16 cellular contexts compared by ENCODE assay signal in genomic region chr9:34157308-34157707, GRCh38.
"Had no signal": no experiment of that assay in that cellular context is flagged by ENCODE, and none has a peak within 500 bp of the region (broad histone marks: within the 10 kb centered on the region; RNA-seq: fewer than 3 reads in every experiment).

No MANE protein-coding gene starts in this region.

- FAIRE-seq: colon, small intestine had no signal

- H3K27ac ChIP-seq: esophagus muscularis mucosa, gastroesophageal sphincter, sigmoid colon, suprapubic skin, thyroid gland, uterus had no signal

- H3K4me1 ChIP-seq: esophagus muscularis mucosa, gastroesophageal sphincter, sigmoid colon, suprapubic skin, thyroid gland, uterus had no signal

- H3K36me3 ChIP-seq: esophagus muscularis mucosa, gastroesophageal sphincter, sigmoid colon, suprapubic skin, thyroid gland, upper lobe of left lung, uterus had no signal

- H3K9me3 ChIP-seq: esophagus muscularis mucosa, gastroesophageal sphincter, sigmoid colon, suprapubic skin, thyroid gland, upper lobe of left lung, uterus had no signal

- H3K27ac Mint-ChIP-seq: dendritic cell treated with granulocyte-macrophage colony-stimulating factor and Interleukin-4, amounts not matched to agents 40 ng/mL and 50 ng/mL, for 4 days; effector memory CD8-positive, alpha-beta T cell; naive thymus-derived CD4-positive, alpha-beta T cell had no signal

- DNase-seq: effector memory CD8-positive, alpha-beta T cell; glutamatergic neuron; naive thymus-derived CD4-positive, alpha-beta T cell; posterior cingulate gyrus; sigmoid colon; small intestine; stimulated activated CD4-positive, alpha-beta T cell treated with anti-CD3 and anti-CD28 coated beads, Interleukin-2, amount 100 ng/mL, for 48 hours; stimulated activated naive CD8-positive, alpha-beta T cell treated with anti-CD3 and anti-CD28 coated beads, Interleukin-15, Interleukin-2, amounts not matched to agents 100 U/mL and 50 U/mL, for 24 hours; thyroid gland; upper lobe of left lung; uterus had no signal

- H3K36me3 Mint-ChIP-seq: naive thymus-derived CD4-positive, alpha-beta T cell had no signal

- ATAC-seq: effector memory CD8-positive, alpha-beta T cell; gastroesophageal sphincter; naive thymus-derived CD4-positive, alpha-beta T cell; stimulated activated naive CD8-positive, alpha-beta T cell treated with anti-CD3 and anti-CD28 coated beads, Interleukin-15, Interleukin-2, amounts not matched to agents 100 U/mL and 50 U/mL, for 24 hours had no signal

- H3K27me3 ChIP-seq: esophagus muscularis mucosa, gastroesophageal sphincter, sigmoid colon, suprapubic skin, thyroid gland, upper lobe of left lung, uterus had no signal

- H3K4me1 Mint-ChIP-seq: naive thymus-derived CD4-positive, alpha-beta T cell had no signal

- H3K4me3 Mint-ChIP-seq: dendritic cell treated with granulocyte-macrophage colony-stimulating factor and Interleukin-4, amounts not matched to agents 40 ng/mL and 50 ng/mL, for 4 days; effector memory CD8-positive, alpha-beta T cell; naive thymus-derived CD4-positive, alpha-beta T cell had no signal

- H3K4me3 ChIP-seq: esophagus muscularis mucosa, gastroesophageal sphincter, sigmoid colon, suprapubic skin, thyroid gland, upper lobe of left lung, uterus had no signal

- H3K27me3 Mint-ChIP-seq: dendritic cell treated with granulocyte-macrophage colony-stimulating factor and Interleukin-4, amounts not matched to agents 40 ng/mL and 50 ng/mL, for 4 days; effector memory CD8-positive, alpha-beta T cell had no signal

- H3K9me3 Mint-ChIP-seq: dendritic cell treated with granulocyte-macrophage colony-stimulating factor and Interleukin-4, amounts not matched to agents 40 ng/mL and 50 ng/mL, for 4 days; effector memory CD8-positive, alpha-beta T cell; naive thymus-derived CD4-positive, alpha-beta T cell had no signal
